ENCODE assay signal across 1 cellular context in genomic region chr20:34390769-34391447, GRCh38.
TF ChIP-seq lines count a peak whose summit lies in the region.

No MANE protein-coding gene starts in this region.

TF ChIP-seq in HCT116, 20 proteins besides CTCF, POLR2A, EP300 and RAD21 (continued from another document):
- TF ChIP-seq SP1 (IDR thresholded peaks at IDR 0.05; ENCODE audit: low read depth) (peak; percentile 92), SIN3A (IDR thresholded peaks at IDR 0.05; ENCODE audit: low read depth) (peak; percentile 65; the same call in 1 of the 2 replicates), CEBPB (IDR thresholded peaks at IDR 0.05; ENCODE audit: low read depth) (peak; percentile 94), EZH2phosphoT487 (IDR thresholded peaks at IDR 0.05; ENCODE audit: borderline replicate concordance) (no peak), JUND (IDR thresholded peaks at IDR 0.05) (peak; percentile 98)
